ENCODE assay signal across 25 cellular contexts in the genomic region with DNA sequence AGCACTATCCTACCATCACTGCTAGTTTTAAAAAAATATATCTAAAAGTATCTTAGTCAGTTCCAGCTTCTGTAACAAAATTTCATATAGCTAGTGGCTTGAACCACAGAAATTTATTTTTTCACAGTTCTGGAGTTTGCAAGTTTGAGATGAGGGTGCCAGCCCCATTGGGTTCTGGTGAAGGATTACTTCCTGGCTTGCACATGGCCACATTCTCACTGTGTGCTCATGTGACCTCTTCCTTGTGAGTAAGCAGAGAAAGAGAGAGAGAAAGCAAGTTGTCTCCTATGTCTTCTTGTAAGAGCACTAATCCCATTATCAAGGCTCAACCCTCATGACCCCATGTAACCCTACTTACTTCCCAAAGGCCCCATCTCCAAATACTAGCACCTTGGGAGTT.
"Had no signal": no experiment of that assay in that cellular context is flagged by ENCODE, and none has a peak within 500 bp of the region (broad histone marks: within the 10 kb centered on the region; RNA-seq: fewer than 3 reads in every experiment).

No MANE protein-coding gene starts in this region.

- DNase-seq: activated CD4-positive, alpha-beta memory T cell treated with anti-CD3 and anti-CD28 coated beads, Interleukin-2, amount 10 ng/mL, durations not matched to agents 7 days and 5 days; activated CD4-positive, alpha-beta T cell treated with anti-CD3 and anti-CD28 coated beads for 36 hours; activated CD4-positive, alpha-beta T cell treated with anti-CD3 and anti-CD28 coated beads, Interleukin-2, amount 50 U/mL, for 1 hour; activated gamma-delta T cell treated with Interleukin-2 at 50 U/mL for 16 hours; activated naive CD4-positive, alpha-beta T cell treated with anti-CD3 and anti-CD28 coated beads, Interleukin-2, amount 10 ng/mL, durations not matched to agents 7 days and 5 days; activated naive CD8-positive, alpha-beta T cell treated with anti-CD3 and anti-CD28 coated beads for 36 hours; activated T-cell treated with anti-CD3 and anti-CD28 coated beads for 4 hours; activated T-cell treated with anti-CD3 and anti-CD28 coated beads, Interleukin-2, amount 50 U/mL, for 48 hours; anterior cingulate cortex; KG1; NCI-H1092 treated with DMSO at 0.1 percent for 48 hours; NCI-H1417 treated with DMSO at 0.1 percent for 48 hours; NCI-H1694; NCI-H2029; NCI-H2107; NCI-H2171 treated with DMSO at 0.1 percent for 48 hours; NCI-H226; NCI-H526; NCI-H774; PC-9; SIG-M5; T-helper 1 cell; WERI-Rb-1 had no signal

- H3K4me3 Mint-ChIP-seq: activated CD4-positive, alpha-beta memory T cell treated with anti-CD3 and anti-CD28 coated beads, Interleukin-2, amount 10 ng/mL, durations not matched to agents 7 days and 5 days; activated CD4-positive, alpha-beta T cell treated with anti-CD3 and anti-CD28 coated beads for 36 hours; activated naive CD4-positive, alpha-beta T cell treated with anti-CD3 and anti-CD28 coated beads, Interleukin-2, amount 10 ng/mL, durations not matched to agents 7 days and 5 days; activated naive CD8-positive, alpha-beta T cell treated with anti-CD3 and anti-CD28 coated beads for 36 hours; activated T-helper 17 cell treated with anti-CD3 and anti-CD28 coated beads, Interleukin-2, amount 50 U/mL, for 72 hours; IgD-negative memory B cell had no signal

- H3K27me3 Mint-ChIP-seq: activated CD4-positive, alpha-beta memory T cell treated with anti-CD3 and anti-CD28 coated beads, Interleukin-2, amount 10 ng/mL, durations not matched to agents 7 days and 5 days; activated naive CD4-positive, alpha-beta T cell treated with anti-CD3 and anti-CD28 coated beads, Interleukin-2, amount 10 ng/mL, durations not matched to agents 7 days and 5 days had no signal

- H3K27ac Mint-ChIP-seq: activated CD4-positive, alpha-beta memory T cell treated with anti-CD3 and anti-CD28 coated beads, Interleukin-2, amount 10 ng/mL, durations not matched to agents 7 days and 5 days; activated CD4-positive, alpha-beta T cell treated with anti-CD3 and anti-CD28 coated beads for 36 hours; activated naive CD4-positive, alpha-beta T cell treated with anti-CD3 and anti-CD28 coated beads, Interleukin-2, amount 10 ng/mL, durations not matched to agents 7 days and 5 days; activated naive CD8-positive, alpha-beta T cell treated with anti-CD3 and anti-CD28 coated beads for 36 hours; activated T-helper 17 cell treated with anti-CD3 and anti-CD28 coated beads, Interleukin-2, amount 50 U/mL, for 72 hours; IgD-negative memory B cell had no signal

- H3K9me3 Mint-ChIP-seq: activated CD4-positive, alpha-beta memory T cell treated with anti-CD3 and anti-CD28 coated beads, Interleukin-2, amount 10 ng/mL, durations not matched to agents 7 days and 5 days; activated naive CD4-positive, alpha-beta T cell treated with anti-CD3 and anti-CD28 coated beads, Interleukin-2, amount 10 ng/mL, durations not matched to agents 7 days and 5 days had no signal

- H3K4me1 Mint-ChIP-seq: activated CD4-positive, alpha-beta memory T cell treated with anti-CD3 and anti-CD28 coated beads, Interleukin-2, amount 10 ng/mL, durations not matched to agents 7 days and 5 days; activated CD4-positive, alpha-beta T cell treated with anti-CD3 and anti-CD28 coated beads for 36 hours; activated naive CD4-positive, alpha-beta T cell treated with anti-CD3 and anti-CD28 coated beads, Interleukin-2, amount 10 ng/mL, durations not matched to agents 7 days and 5 days; activated naive CD8-positive, alpha-beta T cell treated with anti-CD3 and anti-CD28 coated beads for 36 hours; activated T-helper 17 cell treated with anti-CD3 and anti-CD28 coated beads, Interleukin-2, amount 50 U/mL, for 72 hours; IgD-negative memory B cell had no signal

- ATAC-seq: activated CD4-positive, alpha-beta T cell treated with anti-CD3 and anti-CD28 coated beads for 36 hours; activated T-helper 17 cell treated with anti-CD3 and anti-CD28 coated beads, Interleukin-2, amount 50 U/mL, for 72 hours had no signal

- H3K36me3 Mint-ChIP-seq: activated naive CD4-positive, alpha-beta T cell treated with anti-CD3 and anti-CD28 coated beads, Interleukin-2, amount 10 ng/mL, durations not matched to agents 7 days and 5 days; activated naive CD8-positive, alpha-beta T cell treated with anti-CD3 and anti-CD28 coated beads for 36 hours; IgD-negative memory B cell had no signal

- H3K4me3 ChIP-seq: PC-9 had no signal
